Comparison of ENCODE assay signal across 18 cellular contexts in the genomic region with DNA sequence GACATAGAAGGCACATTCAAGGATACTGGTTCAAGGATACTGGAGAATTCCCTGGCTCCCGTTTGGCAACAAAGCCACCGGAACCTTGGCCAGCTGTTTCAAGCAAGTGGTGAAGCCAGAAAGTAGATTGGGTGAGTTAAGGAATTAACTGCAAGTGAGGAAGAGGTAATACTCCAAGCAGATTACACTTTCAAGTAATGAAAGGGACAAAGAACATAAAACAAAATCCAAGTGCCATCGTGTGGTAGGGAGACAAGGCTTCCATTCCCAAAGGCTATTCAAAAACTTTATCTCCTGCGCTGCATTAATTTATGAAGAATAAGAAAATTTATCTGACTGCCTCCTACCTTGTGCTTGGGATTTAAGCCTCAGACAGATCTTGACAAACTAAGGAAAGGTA. TPM values are rescaled to one million over a fixed set of nuclear protein-coding genes. Genes with fewer than 3 reads are reported as not detected.
DNase-seq lines count a peak whose midpoint lies in the region; ATAC-seq, FAIRE-seq and TF ChIP-seq lines count a peak whose summit lies in the region.
"Had no signal": no experiment of that assay in that cellular context is flagged by ENCODE, and none has a peak within 500 bp of the region (broad histone marks: within the 10 kb centered on the region; RNA-seq: fewer than 3 reads in every experiment).

No MANE protein-coding gene starts in this region.

- TF ChIP-seq EP300 in GM12878 (IDR thresholded peaks at IDR 0.05; ENCODE audit: borderline replicate concordance in 1 of 2, control insufficient read depth in 1 of 2, low read depth in 2 of 2, low read length in 2 of 2): no peak

- peak overlapping the region; percentile 28; the same call in 1 of the 2 replicates for H3K27ac ChIP-seq in GM12878 (ENCODE audit: control insufficient read depth, insufficient read depth)
- peak overlapping the region in 1 of 5 donors; percentile 17 for H3K27ac ChIP-seq in adrenal gland
- H3K27ac ChIP-seq: esophagus muscularis mucosa, SK-N-MC, transverse colon, WERI-Rb-1 had no signal

- H3K9ac ChIP-seq in GM12878 (ENCODE audit: control insufficient read depth, insufficient read depth, low read length): no peak overlapping the region

- H3K36me3 Mint-ChIP-seq in T-helper 2 cell treated with Interferon-gamma antibody and Interleukin-4, amounts not matched to agents 5 μg/mL and 100 μg/mL, for 36 hours (ENCODE audit: low read depth): peaks cover 71% of the 10 kb centered on the region
- H3K36me3 Mint-ChIP-seq in osteocyte (ENCODE audit: unreplicated experiment): peaks cover 6% of the 10 kb centered on the region

- H3K4me2 ChIP-seq in GM12878 (ENCODE audit: control insufficient read depth, insufficient read depth): no peak overlapping the region; the same call in 1 of the 2 replicates

- DNase-seq in T-helper 2 cell treated with Interferon-gamma antibody and Interleukin-4, amounts not matched to agents 5 μg/mL and 100 μg/mL, for 36 hours (ENCODE audit: low spot score): no peak
- DNase-seq in T-helper 2 cell: no peak
- no peak for DNase-seq in H54 (ENCODE audit: insufficient read length, low spot score)
- no peak for DNase-seq in GM12878 (ENCODE audit: low read depth, low spot score)
- DNase-seq in osteocyte (ENCODE audit: extremely low spot score, unreplicated experiment): no peak
- DNase-seq in HuH-7.5 (ENCODE audit: low spot score): no peak
- DNase-seq in Right ventricle myocardium inferior (ENCODE audit: missing footprints): no peak
- no peak for DNase-seq in adrenal gland
- DNase-seq: ACHN; dermis blood vessel endothelial cell; head of caudate nucleus; NCI-H345; stimulated activated CD4-positive, alpha-beta T cell treated with anti-CD3 and anti-CD28 coated beads, Interleukin-1b, Interleukin-23, amount 100 ng/mL, for 48 hours; transverse colon; WERI-Rb-1 had no signal

- FAIRE-seq in H54 (lab: Jason Lieb, UNC) (peak; percentile 50), GM12878 (lab: Jason Lieb, UNC) (no peak)
- FAIRE-seq: astrocyte had no signal

- H3K27me3 Mint-ChIP-seq in T-helper 2 cell treated with Interferon-gamma antibody and Interleukin-4, amounts not matched to agents 5 μg/mL and 100 μg/mL, for 36 hours (ENCODE audit: low read depth): no peaks in the 10 kb centered on the region
- no peaks in the 10 kb centered on the region for H3K27me3 Mint-ChIP-seq in osteocyte (ENCODE audit: unreplicated experiment)

- no peak overlapping the region for H3K4me3 Mint-ChIP-seq in T-helper 2 cell treated with Interferon-gamma antibody and Interleukin-4, amounts not matched to agents 5 μg/mL and 100 μg/mL, for 36 hours
- no peak overlapping the region for H3K4me3 Mint-ChIP-seq in osteocyte (ENCODE audit: unreplicated experiment)

- BruUV-seq in GM12878 (replicated peaks; lab: Mats Ljungman, UMichigan): no TSS peak

- H3K9me3 ChIP-seq in GM12878 (replicated peaks; ENCODE audit: control insufficient read depth, insufficient read depth, low read length) (no peaks in the 10 kb centered on the region; the same call in 2 of the 3 replicates), adrenal gland (replicated peaks in 1 of 3) (no peaks in the 10 kb centered on the region)
- H3K9me3 ChIP-seq: esophagus muscularis mucosa, transverse colon had no signal

- CTCF ChIA-PET in GM12878 (lab: Yijun Ruan, JAX): interaction anchor here (0.6 to 1.1 kb wide), 3 partner anchors 10 to 42 kb away, joined by 3 to 4 read pairs (median 3); no protein-coding TSS in a partner anchor

- RAD21 ChIA-PET in GM12878 (lab: Charles Lee; ENCODE audit: unreplicated experiment): interaction anchor here (0.6 to 4.6 kb wide), 4 partner anchors 26 to 810 kb away, joined by 3 to 31 read pairs (median 3); no protein-coding TSS in a partner anchor

- H2AFZ ChIP-seq in GM12878 (ENCODE audit: control insufficient read depth, low read depth, low read length): no peak overlapping the region

- intact Hi-C loops in GM12878 (cut with micrococcal nuclease; ENCODE audit: unreplicated experiment) (no loop called here), Right ventricle myocardium inferior (cut with DNase I) (no loop called here), adrenal gland (cut with DNase I) (no loop called here)

- WGBS in GM12878 (ENCODE audit: insufficient coverage, insufficient replicate concordance, low lambda C conversion rate, missing lambda C conversion rate): 99% methylated on average over 4 of the region's 4 CpGs
- 54 to 66% (median 63%) methylated on average over 4 of the region's 4 CpGs for WGBS in adrenal gland, 4 donors

- no peak for TF ChIP-seq RAD21 in GM12878 (IDR thresholded peaks at IDR 0.05; ENCODE audit: insufficient read depth, low read depth, low read length)

- ATAC-seq in GM12878 (no peak), Right ventricle myocardium inferior (no peak)

- H3K36me3 ChIP-seq in GM12878 (ENCODE audit: control insufficient read depth in 2 of 2, insufficient read depth in 2 of 2, low read length in 1 of 2): peaks cover 1 to 5% of the 10 kb centered on the region in 2 experiments; a peak in 2 of 4 replicates
- H3K36me3 ChIP-seq in adrenal gland (replicated peaks in 1 of 2): peaks cover 0 to 4% of the 10 kb centered on the region in 2 donors
- H3K36me3 ChIP-seq: transverse colon had no signal

- peaks cover 9% of the 10 kb centered on the region for H3K9me3 Mint-ChIP-seq in T-helper 2 cell treated with Interferon-gamma antibody and Interleukin-4, amounts not matched to agents 5 μg/mL and 100 μg/mL, for 36 hours
- H3K9me3 Mint-ChIP-seq in osteocyte (ENCODE audit: unreplicated experiment): no peaks in the 10 kb centered on the region

- H3K4me1 ChIP-seq in GM12878 (ENCODE audit: control insufficient read depth, insufficient read depth, low read length): peaks cover 52% of the 10 kb centered on the region
- peaks cover 49 to 62% of the 10 kb centered on the region in 2 donors for H3K4me1 ChIP-seq in adrenal gland (replicated peaks in 1 of 2)

- TF ChIP-seq POLR2A in H54 (IDR thresholded peaks at IDR 0.05; ENCODE audit: low read depth, low read length) (no peak), GM12878 (IDR thresholded peaks at IDR 0.05; ENCODE audit: low read depth, low read length) (no peak), adrenal gland (IDR thresholded peaks at IDR 0.05) (no peak)

- peaks cover 88% of the 10 kb centered on the region for H3K79me2 ChIP-seq in GM12878 (ENCODE audit: control insufficient read depth, insufficient read depth, low read length)

- H3K27me3 ChIP-seq in GM12878 (replicated peaks in 1 of 2; ENCODE audit: control insufficient read depth in 2 of 2, insufficient read depth in 2 of 2, low read length in 1 of 2) (no peaks in the 10 kb centered on the region), adrenal gland (no peaks in the 10 kb centered on the region)
- H3K27me3 ChIP-seq: esophagus muscularis mucosa, transverse colon had no signal

- H3K4me1 Mint-ChIP-seq in T-helper 2 cell treated with Interferon-gamma antibody and Interleukin-4, amounts not matched to agents 5 μg/mL and 100 μg/mL, for 36 hours (ENCODE audit: low read depth): peaks cover 85% of the 10 kb centered on the region
- peaks cover 76% of the 10 kb centered on the region for H3K4me1 Mint-ChIP-seq in osteocyte (ENCODE audit: unreplicated experiment)

- H3K4me3 ChIP-seq in GM12878 (no peak overlapping the region), adrenal gland (no peak overlapping the region)
- H3K4me3 ChIP-seq: esophagus muscularis mucosa, SK-N-MC, transverse colon had no signal

- SMC1A ChIA-PET in GM12878 (lab: Charles Lee; ENCODE audit: uncharacterized antibody, unreplicated experiment): interaction anchor here (0.8 to 15.4 kb wide), 4 partner anchors 9 to 43 kb away, joined by 3 to 272 read pairs (median 16); a partner anchor contains a TSS

- H4K20me1 ChIP-seq in GM12878 (ENCODE audit: control insufficient read depth, insufficient read depth): no peaks in the 10 kb centered on the region

- POLR2A ChIA-PET in GM12878 (lab: Charles Lee): interaction anchor here (0.6 to 1.4 kb wide), 4 partner anchors 10 to 27 kb away, joined by 3 to 9 read pairs (median 4); no protein-coding TSS in a partner anchor

- TF ChIP-seq CTCF in GM12878 (IDR thresholded peaks at IDR 0.05 in 2 of 3, conservative IDR thresholded peaks at IDR 0.05 in 1 of 3; ENCODE audit: control insufficient read depth in 2 of 3, extremely low read depth in 1 of 3, insufficient read depth in 1 of 3, low read depth in 3 of 3, low read length in 3 of 3): no peak
- TF ChIP-seq CTCF in osteocyte (IDR thresholded peaks at IDR 0.05): no peak
- TF ChIP-seq CTCF in adrenal gland (IDR thresholded peaks at IDR 0.05): no peak

- peak overlapping the region; percentile 58 for H3K27ac Mint-ChIP-seq in T-helper 2 cell treated with Interferon-gamma antibody and Interleukin-4, amounts not matched to agents 5 μg/mL and 100 μg/mL, for 36 hours
- peak overlapping the region; percentile 23 for H3K27ac Mint-ChIP-seq in osteocyte (ENCODE audit: unreplicated experiment)

- in situ Hi-C loops in GM12878 (cut with MboI): no loop called here

TF ChIP-seq in GM12878, 131 proteins besides CTCF, POLR2A, EP300 and RAD21 (continues in another document):
- TF ChIP-seq IKZF2 (IDR thresholded peaks at IDR 0.05) (no peak), GATAD2B (conservative IDR thresholded peaks at IDR 0.05; ENCODE audit: low read depth) (no peak), SMAD1 (IDR thresholded peaks at IDR 0.05; ENCODE audit: low read depth, partially characterized antibody) (no peak), NR2C2 (IDR thresholded peaks at IDR 0.05; ENCODE audit: borderline replicate concordance, control insufficient read depth, insufficient read length, low read depth) (no peak)

RNA-seq across cellular contexts. Expression of a gene that starts 27.8 kb away (rescaled TPM):
- total RNA-seq in GM12878 (2013; cell fraction: nucleolus; rRNA removed): 640 and 681 TPM in 2 replicates
- 117 and 134 TPM in 2 replicates for total RNA-seq in GM12878 (2014; rRNA removed)
- 79.2 and 86.3 TPM in 2 replicates for total RNA-seq in GM12878 (2014; rRNA removed; fragmentation: Illumina TruSeq; extraction: Trizol)
- total RNA-seq in GM12878 (2021): 178 and 180 TPM in 2 replicates
- polyA plus RNA-seq in GM12878 (2011; ENCODE audit: low read depth): 101 TPM
- 233 and 246 TPM in 2 replicates for polyA plus RNA-seq in GM12878 (2011; rRNA removed)
- polyA plus RNA-seq in GM12878 (2011; cell fraction: cytosol; rRNA removed): 320 and 350 TPM in 2 replicates
- polyA plus RNA-seq in GM12878 (2011; cell fraction: nucleus; rRNA removed): 448 and 489 TPM in 2 replicates
- 110 and 124 TPM in 2 replicates for polyA plus RNA-seq in GM12878 (2012)
- polyA plus RNA-seq in GM12878 (2014; fragmentation: Illumina TruSeq; extraction: Trizol): 136 and 149 TPM in 2 replicates
- 10 to 100 TPM in 1 of 2 experiments, 1 to 10 TPM in 1; 9.9 to 26.8 TPM for polyA plus RNA-seq in GM12878 (2014; fragmentation: Nextera tagmentation; extraction: Ambion mirVana)
- polyA plus RNA-seq in GM12878 (2014; rRNA removed): 143 and 152 TPM in 2 replicates
- 10 to 100 TPM; 55.0 to 55.2 TPM for polyA plus RNA-seq in GM12878 (2016; fragmentation: Nextera tagmentation; extraction: Ambion mirVana)
- polyA minus RNA-seq in GM12878 (2011; rRNA and poly(A)+ RNA removed): 462 and 470 TPM in 2 replicates
- 122 and 141 TPM in 2 replicates for polyA minus RNA-seq in GM12878 (2011; cell fraction: cytosol; rRNA and poly(A)+ RNA removed)
- polyA minus RNA-seq in GM12878 (2011; cell fraction: nucleus; rRNA and poly(A)+ RNA removed): 280 and 319 TPM in 2 replicates
- 128 and 138 TPM in 2 replicates for total RNA-seq in osteocyte
- total RNA-seq in Right ventricle myocardium inferior: 30.4 TPM
- total RNA-seq in adrenal gland: 100 to 1,000 TPM in 3 of 8 donors, 10 to 100 TPM in 5; 61.1 to 194 (median 88.7) TPM
- polyA plus RNA-seq in adrenal gland: 100 to 1,000 TPM in 1 of 3 donors, 10 to 100 TPM in 2; 95.5 to 109 (median 98.5) TPM
